16 cellular contexts compared by ENCODE assay signal in genomic region chr10:91210014-91210413, GRCh38. TPM values are rescaled to one million over a fixed set of nuclear protein-coding genes. Genes with fewer than 3 reads are reported as not detected.
DNase-seq lines count a peak whose midpoint lies in the region; ATAC-seq and TF ChIP-seq lines count a peak whose summit lies in the region.
"Had no signal": no experiment of that assay in that cellular context is flagged by ENCODE, and none has a peak within 500 bp of the region (broad histone marks: within the 10 kb centered on the region; RNA-seq: fewer than 3 reads in every experiment).

No MANE protein-coding gene starts in this region.

- H3K36me3 Mint-ChIP-seq in stimulated activated naive CD8-positive, alpha-beta T cell treated with anti-CD3 and anti-CD28 coated beads, Interleukin-15, Interleukin-2, amounts not matched to agents 100 ng/mL and 50 ng/mL, for 24 hours (ENCODE audit: low read depth), result peaks cover 4% of the 10 kb centered on the region
- peaks cover 6% of the 10 kb centered on the region for H3K36me3 Mint-ChIP-seq in IgD-negative memory B cell

- peaks cover 0 to 11% (median 5%) of the 10 kb centered on the region in 4 donors for H3K4me1 ChIP-seq in Peyer's patch
- H3K4me1 ChIP-seq: HAP-1, prostate gland had no signal

- no peak for ATAC-seq in stimulated activated naive CD8-positive, alpha-beta T cell treated with anti-CD3 and anti-CD28 coated beads, Interleukin-15, Interleukin-2, amounts not matched to agents 100 U/mL and 50 U/mL, for 24 hours
- ATAC-seq in GM19455 (IDR thresholded peaks at IDR 0.05; ENCODE audit: unreplicated experiment) (no peak), GM18858 (IDR thresholded peaks at IDR 0.05; ENCODE audit: unreplicated experiment) (no peak)

- DNase-seq in stimulated activated naive CD8-positive, alpha-beta T cell treated with anti-CD3 and anti-CD28 coated beads, Interleukin-15, Interleukin-2, amounts not matched to agents 100 U/mL and 50 U/mL, for 24 hours, result no peak
- DNase-seq in NCI-H748 (lab: John Stamatoyannopoulos, UW; ENCODE audit: unreplicated experiment) (peak; percentile 88), Peyer's patch (no peak), DMS 273 (lab: John Stamatoyannopoulos, UW; ENCODE audit: unreplicated experiment) (no peak)
- DNase-seq: activated CD4-positive, alpha-beta memory T cell treated with anti-CD3 and anti-CD28 coated beads, Interleukin-2, amount 10 ng/mL, durations not matched to agents 7 days and 5 days; activated naive CD4-positive, alpha-beta T cell treated with Interleukin-2 at 50 U/mL for 16 hours; kidney; T1000 had no signal

- H3K27ac Mint-ChIP-seq in stimulated activated naive CD8-positive, alpha-beta T cell treated with anti-CD3 and anti-CD28 coated beads, Interleukin-15, Interleukin-2, amounts not matched to agents 100 ng/mL and 50 ng/mL, for 24 hours, result peak overlapping the region; percentile 21
- H3K27ac Mint-ChIP-seq in IgD-negative memory B cell, result peak overlapping the region; percentile 33 to 84 (median 59)
- H3K27ac Mint-ChIP-seq: activated CD4-positive, alpha-beta memory T cell treated with anti-CD3 and anti-CD28 coated beads, Interleukin-2, amount 10 ng/mL, durations not matched to agents 7 days and 5 days had no signal

- no peaks in the 10 kb centered on the region for H3K36me3 ChIP-seq in Peyer's patch
- H3K36me3 ChIP-seq: cardiac muscle cell, HAP-1, prostate gland, vagina had no signal

- H3K27me3 ChIP-seq in Peyer's patch, result no peaks in the 10 kb centered on the region
- H3K27me3 ChIP-seq: vagina had no signal

- peaks cover 73% of the 10 kb centered on the region for H3K4me1 Mint-ChIP-seq in stimulated activated naive CD8-positive, alpha-beta T cell treated with anti-CD3 and anti-CD28 coated beads, Interleukin-15, Interleukin-2, amounts not matched to agents 100 ng/mL and 50 ng/mL, for 24 hours (ENCODE audit: low read depth)
- peaks cover 47 to 68% (median 60%) of the 10 kb centered on the region in 3 donors for H3K4me1 Mint-ChIP-seq in IgD-negative memory B cell

- no peak overlapping the region for H3K4me3 ChIP-seq in Peyer's patch
- H3K4me3 ChIP-seq: cardiac muscle cell, HAP-1, prostate gland, vagina had no signal

- no peak for TF ChIP-seq POLR2A in Peyer's patch (IDR thresholded peaks at IDR 0.05)

- H3K4me3 Mint-ChIP-seq in stimulated activated naive CD8-positive, alpha-beta T cell treated with anti-CD3 and anti-CD28 coated beads, Interleukin-15, Interleukin-2, amounts not matched to agents 100 ng/mL and 50 ng/mL, for 24 hours, result no peak overlapping the region
- H3K4me3 Mint-ChIP-seq in IgD-negative memory B cell, result peak overlapping the region; percentile 1 to 85 (median 40)
- H3K4me3 Mint-ChIP-seq: activated CD4-positive, alpha-beta memory T cell treated with anti-CD3 and anti-CD28 coated beads, Interleukin-2, amount 10 ng/mL, durations not matched to agents 7 days and 5 days had no signal

- H3K27me3 Mint-ChIP-seq in stimulated activated naive CD8-positive, alpha-beta T cell treated with anti-CD3 and anti-CD28 coated beads, Interleukin-15, Interleukin-2, amounts not matched to agents 100 ng/mL and 50 ng/mL, for 24 hours, result no peaks in the 10 kb centered on the region
- no peaks in the 10 kb centered on the region for H3K27me3 Mint-ChIP-seq in IgD-negative memory B cell
- H3K27me3 Mint-ChIP-seq: activated CD4-positive, alpha-beta memory T cell treated with anti-CD3 and anti-CD28 coated beads, Interleukin-2, amount 10 ng/mL, durations not matched to agents 7 days and 5 days had no signal

- no peaks in the 10 kb centered on the region for H3K9me3 ChIP-seq in Peyer's patch
- H3K9me3 ChIP-seq: HAP-1, prostate gland, vagina had no signal

- no peak overlapping the region for H3K27ac ChIP-seq in Peyer's patch
- H3K27ac ChIP-seq: cardiac muscle cell, prostate gland, vagina had no signal

- no peak for TF ChIP-seq CTCF in Peyer's patch (IDR thresholded peaks at IDR 0.05)

- H3K9me3 Mint-ChIP-seq in stimulated activated naive CD8-positive, alpha-beta T cell treated with anti-CD3 and anti-CD28 coated beads, Interleukin-15, Interleukin-2, amounts not matched to agents 100 ng/mL and 50 ng/mL, for 24 hours, result no peaks in the 10 kb centered on the region
- H3K9me3 Mint-ChIP-seq in IgD-negative memory B cell, result no peaks in the 10 kb centered on the region
- H3K9me3 Mint-ChIP-seq: activated CD4-positive, alpha-beta memory T cell treated with anti-CD3 and anti-CD28 coated beads, Interleukin-2, amount 10 ng/mL, durations not matched to agents 7 days and 5 days had no signal

RNA-seq across cellular contexts. Expression of gene PCGF5, which starts 10.4 kb away (rescaled TPM):
- polyA plus RNA-seq in IgD-negative memory B cell, result 81.7 TPM
- total RNA-seq in Peyer's patch, result 10 to 100 TPM; 45.4 to 68.1 (median 49.8) TPM
